ENCODE assay signal across 8 cellular contexts in genomic region chr9:74497750-74498615, GRCh38. TPM values are rescaled to one million over a fixed set of nuclear protein-coding genes. Genes with fewer than 3 reads are reported as not detected.
DNase-seq lines count a peak whose midpoint lies in the region; ATAC-seq and TF ChIP-seq lines count a peak whose summit lies in the region.

No MANE protein-coding gene starts in this region.

- H3K4me3 ChIP-seq in neural progenitor cell: peak overlapping the region; percentile 71

- no peaks in the 10 kb centered on the region for H3K9me3 Mint-ChIP-seq in WTC11
- H3K9me3 Mint-ChIP-seq in neural progenitor cell: peaks cover 2% of the 10 kb centered on the region

- TF ChIP-seq CTCF in WTC11 (IDR thresholded peaks at IDR 0.05): no peak
- TF ChIP-seq CTCF in foreskin keratinocyte (conservative IDR thresholded peaks at IDR 0.05): no peak
- no peak for TF ChIP-seq CTCF in neural progenitor cell (IDR thresholded peaks at IDR 0.05)

- in situ Hi-C loops in Caki2 (cut with HindIII; ENCODE audit: low pct_unique_long_range_greater_than_20kb, low sequenced_read_pairs): no loop called here

- H3K4me1 Mint-ChIP-seq in WTC11: peaks cover 41% of the 10 kb centered on the region
- peaks cover 20% of the 10 kb centered on the region for H3K4me1 Mint-ChIP-seq in neural progenitor cell

- POLR2A ChIA-PET in WTC11 (lab: Charles Lee): interaction anchor here (0.6 kb wide), 1 partner anchor 26 kb away, joined by 3 read pairs; no protein-coding TSS in a partner anchor

- H3K27ac ChIP-seq in foreskin keratinocyte (no peak overlapping the region), neural progenitor cell (no peak overlapping the region)

- H3K4me3 Mint-ChIP-seq in WTC11 (peak overlapping the region; percentile 82), neural progenitor cell (peak overlapping the region; percentile 93)

- H3K9ac ChIP-seq in neural progenitor cell: no peak overlapping the region

- H3K4me2 ChIP-seq in neural progenitor cell: peak overlapping the region; percentile 79

- H3K27ac Mint-ChIP-seq in WTC11 (peak overlapping the region; percentile 37; the same call in 1 of the 2 replicates), neural progenitor cell (peak overlapping the region; percentile 95)

- no peak for ATAC-seq in WTC11
- ATAC-seq in foreskin keratinocyte: peak; percentile 41
- ATAC-seq in HG03432 (IDR thresholded peaks at IDR 0.05; ENCODE audit: unreplicated experiment): no peak

- H4K20me1 ChIP-seq in neural progenitor cell (ENCODE audit: low read depth): peaks cover 8% of the 10 kb centered on the region

- no peaks in the 10 kb centered on the region for H3K36me3 ChIP-seq in neural progenitor cell

- H3K9me3 ChIP-seq in neural progenitor cell (ENCODE audit: low read depth): no peaks in the 10 kb centered on the region

- H3K4me1 ChIP-seq in foreskin keratinocyte: no peaks in the 10 kb centered on the region
- peaks cover 6% of the 10 kb centered on the region for H3K4me1 ChIP-seq in neural progenitor cell

- no peaks in the 10 kb centered on the region for H3K79me2 ChIP-seq in neural progenitor cell (ENCODE audit: low read depth)

- H3K27me3 ChIP-seq in foreskin keratinocyte (peaks cover 95% of the 10 kb centered on the region), neural progenitor cell (peaks cover 73% of the 10 kb centered on the region)

- H3K27me3 Mint-ChIP-seq in WTC11 (ENCODE audit: low read depth) (peaks cover 42% of the 10 kb centered on the region), neural progenitor cell (ENCODE audit: insufficient read depth, low read depth) (peaks cover 33% of the 10 kb centered on the region)

- H2AFZ ChIP-seq in neural progenitor cell (replicated peaks): peak overlapping the region; percentile 98

- H3F3A ChIP-seq in neural progenitor cell (ENCODE audit: low read depth): peaks cover 12% of the 10 kb centered on the region

- peak; percentile 23 for DNase-seq in Caki2 (ENCODE audit: low read depth)
- DNase-seq in HCEC 1CT: peak; percentile 3
- DNase-seq in WTC11 (ENCODE audit: low spot score): peak; percentile 63
- DNase-seq in foreskin keratinocyte: peak in 1 of 2 donors; percentile 33
- DNase-seq in neural progenitor cell (ENCODE audit: low spot score): peak; percentile 65
- no peak for DNase-seq in AML-193 (lab: John Stamatoyannopoulos, UW)
- no peak for DNase-seq in NCI-H526 treated with DMSO at 0.1 percent for 48 hours (lab: John Stamatoyannopoulos, UW)

- H3K36me3 Mint-ChIP-seq in WTC11 (no peaks in the 10 kb centered on the region), neural progenitor cell (no peaks in the 10 kb centered on the region)

- CTCF ChIA-PET in WTC11 (lab: Charles Lee): no interaction called here

TF ChIP-seq in WTC11, 78 proteins besides CTCF, POLR2A, EP300 and RAD21 (continues in another document):
- TF ChIP-seq E2F4 (CRISPR knock-in tag; IDR thresholded peaks at IDR 0.05; ENCODE audit: borderline replicate concordance, low read depth) (no peak; the same call in 1 of the 2 replicates), TEAD1 (CRISPR knock-in tag; IDR thresholded peaks at IDR 0.05) (no peak), ZNF423 (CRISPR knock-in tag; IDR thresholded peaks at IDR 0.05) (no peak), FOXP1 (CRISPR knock-in tag; IDR thresholded peaks at IDR 0.05; ENCODE audit: borderline replicate concordance) (0 out of 2 replicates have a peak, but pooled peaks have one; percentile 59), ZNF138 (CRISPR knock-in tag; conservative IDR thresholded peaks at IDR 0.05) (no peak), ESRRA (CRISPR knock-in tag; IDR thresholded peaks at IDR 0.05; ENCODE audit: borderline replicate concordance) (peak; percentile 52; the same call in 1 of the 2 replicates), ZNF281 (CRISPR knock-in tag; IDR thresholded peaks at IDR 0.05) (0 out of 2 replicates have a peak, but pooled peaks have one; percentile 74), TCF7 (CRISPR knock-in tag; IDR thresholded peaks at IDR 0.05; ENCODE audit: low read depth) (0 out of 2 replicates have a peak, but pooled peaks have one; percentile 55), NFATC4 (CRISPR knock-in tag; IDR thresholded peaks at IDR 0.05) (no peak), E2F1 (CRISPR knock-in tag; IDR thresholded peaks at IDR 0.05) (0 out of 2 replicates have a peak, but pooled peaks have one; percentile 57), NFE2L1 (CRISPR knock-in tag; IDR thresholded peaks at IDR 0.05) (peak; percentile 80; the same call in 1 of the 2 replicates), NR3C1 (CRISPR knock-in tag; conservative IDR thresholded peaks at IDR 0.05; ENCODE audit: low read depth) (no peak), ARID4B (CRISPR knock-in tag; IDR thresholded peaks at IDR 0.05; ENCODE audit: borderline replicate concordance) (peak; percentile 11; the same call in 1 of the 2 replicates), ETV6 (CRISPR knock-in tag; IDR thresholded peaks at IDR 0.05) (peak; percentile 84; the same call in 1 of the 2 replicates), SP1 (CRISPR knock-in tag; conservative IDR thresholded peaks at IDR 0.05) (0 out of 2 replicates have a peak, but pooled peaks have one; percentile 12)

RNA-seq across cellular contexts. Expression of gene RORB, which starts 0.8 kb away (rescaled TPM):
- total RNA-seq in Caki2 (2014; rRNA removed; shearing (Covaris generic); ENCODE audit: low replicate concordance): under 0.01 TPM in 1 of 2 replicates, not detected in the other
- total RNA-seq in WTC11 (2021): 4.1 to 8.7 TPM (median 4.5 TPM) in 3 replicates
- not detected in 2 replicates for total RNA-seq in foreskin keratinocyte
- polyA plus RNA-seq in foreskin keratinocyte: not detected in 2 replicates
- 2.5 and 4.2 TPM in 2 replicates for total RNA-seq in neural progenitor cell (ENCODE audit: low replicate concordance)

Comparison
In these comparisons a context has a peak if more than half of its experiments do, and no peak if none do; other contexts are left out.
1. DNase-seq: peak in Caki2 (single experiment), HCEC 1CT (single experiment), WTC11 (single experiment) and neural progenitor cell (single experiment); none in AML-193 (0 of 2) and NCI-H526 treated with DMSO at 0.1 percent for 48 hours (single experiment).